ENCODE assay signal across 22 cellular contexts in the genomic region with DNA sequence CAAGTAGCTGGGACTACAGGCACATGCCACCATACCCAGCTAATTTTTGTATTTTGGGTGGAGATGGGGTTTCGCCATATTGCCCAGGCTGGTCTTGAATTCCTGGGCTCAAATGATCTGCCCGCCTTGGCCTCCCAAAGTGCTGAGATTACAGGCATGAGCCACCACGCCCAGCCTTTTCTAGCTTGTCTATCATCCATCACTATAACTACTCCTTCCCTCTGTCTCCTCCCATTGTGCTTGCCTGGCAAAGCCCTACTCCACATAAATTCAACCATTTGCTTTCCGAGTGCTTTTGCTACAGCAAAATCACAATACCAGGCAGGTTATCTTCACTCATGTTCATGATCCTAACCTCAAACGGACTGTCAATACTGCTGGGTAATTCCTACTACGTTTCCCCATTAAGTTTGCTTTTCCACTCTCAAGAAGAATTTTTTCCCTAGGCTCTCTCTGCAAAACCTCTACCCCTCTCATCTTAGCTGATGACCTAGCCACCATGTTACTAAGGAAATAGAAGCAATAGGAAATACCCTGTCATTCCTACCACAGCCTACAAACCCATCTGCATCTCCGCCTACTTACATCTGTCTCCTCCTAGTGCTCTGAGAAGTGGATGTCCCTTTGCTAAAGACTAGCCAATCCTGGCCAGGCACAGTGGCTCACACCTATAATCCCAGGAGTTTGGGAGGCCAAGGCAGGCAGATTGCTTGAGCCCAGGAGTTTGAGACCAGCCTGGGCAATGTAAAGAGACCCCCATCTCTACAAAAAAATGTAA.
DNase-seq lines count a peak whose midpoint lies in the region; ATAC-seq, FAIRE-seq and TF ChIP-seq lines count a peak whose summit lies in the region.
"Had no signal": no experiment of that assay in that cellular context is flagged by ENCODE, and none has a peak within 500 bp of the region (broad histone marks: within the 10 kb centered on the region; RNA-seq: fewer than 3 reads in every experiment).

No MANE protein-coding gene starts in this region.

- H3K9me3 Mint-ChIP-seq in activated CD8-positive, alpha-beta T cell treated with anti-CD3 and anti-CD28 coated beads for 36 hours = no peaks in the 10 kb centered on the region
- no peaks in the 10 kb centered on the region for H3K9me3 Mint-ChIP-seq in activated CD8-positive, alpha-beta T cell treated with anti-CD3 and anti-CD28 coated beads, Interleukin-2, amount 10 ng/mL, durations not matched to agents 7 days and 5 days (ENCODE audit: insufficient read depth)
- no peaks in the 10 kb centered on the region for H3K9me3 Mint-ChIP-seq in WTC11
- H3K9me3 Mint-ChIP-seq in dendritic cell treated with granulocyte-macrophage colony-stimulating factor and Interleukin-4, amounts not matched to agents 40 ng/mL and 50 ng/mL, for 4 days = no peaks in the 10 kb centered on the region
- H3K9me3 Mint-ChIP-seq in naive thymus-derived CD4-positive, alpha-beta T cell = peaks cover 0 to 1% (median 0%) of the 10 kb centered on the region in 11 donors
- H3K9me3 Mint-ChIP-seq: CD4-positive, CD25-positive, alpha-beta regulatory T cell; CD8-positive, alpha-beta memory T cell; H9 had no signal

- no peaks in the 10 kb centered on the region for H3K9me3 ChIP-seq in A549
- no peaks in the 10 kb centered on the region for H3K9me3 ChIP-seq in naive thymus-derived CD4-positive, alpha-beta T cell (ENCODE audit: control insufficient read depth in 2 of 3, low read length in 3 of 3)
- H3K9me3 ChIP-seq: BE2C had no signal

- 81% methylated on average over 7 of the region's 7 CpGs for WGBS in A549 (ENCODE audit: missing lambda C conversion rate)

- no peak for TF ChIP-seq EP300 in A549 (IDR thresholded peaks at IDR 0.05)

- no peak for FAIRE-seq in A549 (lab: Jason Lieb, UNC)
- FAIRE-seq: GM12878, GM19239, H1 had no signal

- H3K27ac Mint-ChIP-seq in activated CD8-positive, alpha-beta T cell treated with anti-CD3 and anti-CD28 coated beads for 36 hours = no peak overlapping the region
- H3K27ac Mint-ChIP-seq in activated CD8-positive, alpha-beta T cell treated with anti-CD3 and anti-CD28 coated beads, Interleukin-2, amount 10 ng/mL, durations not matched to agents 7 days and 5 days = no peak overlapping the region
- H3K27ac Mint-ChIP-seq in WTC11 = peak overlapping the region; percentile 77
- peak overlapping the region; percentile 5 for H3K27ac Mint-ChIP-seq in dendritic cell treated with granulocyte-macrophage colony-stimulating factor and Interleukin-4, amounts not matched to agents 40 ng/mL and 50 ng/mL, for 4 days
- H3K27ac Mint-ChIP-seq in naive thymus-derived CD4-positive, alpha-beta T cell = peak overlapping the region in 1 of 9 donors; percentile 70
- H3K27ac Mint-ChIP-seq: CD4-positive, CD25-positive, alpha-beta regulatory T cell had no signal

- H3K4me1 ChIP-seq in A549 = no peaks in the 10 kb centered on the region
- no peaks in the 10 kb centered on the region for H3K4me1 ChIP-seq in naive thymus-derived CD4-positive, alpha-beta T cell (ENCODE audit: control insufficient read depth in 2 of 2, insufficient read depth in 2 of 2, low read length in 2 of 2)
- H3K4me1 ChIP-seq: BE2C had no signal

- no peak overlapping the region for H3K4me2 ChIP-seq in A549

- no peak for TF ChIP-seq POLR2A in A549 (IDR thresholded peaks at IDR 0.05; ENCODE audit: low read length)

- intact Hi-C loops in activated CD8-positive, alpha-beta T cell treated with anti-CD3 and anti-CD28 coated beads for 36 hours (cut with micrococcal nuclease) = no loop called here
- intact Hi-C loops in dendritic cell treated with granulocyte-macrophage colony-stimulating factor and Interleukin-4, amounts not matched to agents 40 ng/mL and 50 ng/mL, for 4 days (cut with micrococcal nuclease) = no loop called here
- intact Hi-C loops in naive thymus-derived CD4-positive, alpha-beta T cell (cut with micrococcal nuclease) = no loop called here

- H3K27me3 ChIP-seq in naive thymus-derived CD4-positive, alpha-beta T cell (ENCODE audit: control insufficient read depth in 2 of 2, insufficient read depth in 2 of 2, low read length in 2 of 2) = no peaks in the 10 kb centered on the region
- H3K27me3 ChIP-seq: BE2C had no signal

- H3K27ac ChIP-seq in A549 = no peak overlapping the region
- H3K27ac ChIP-seq in naive thymus-derived CD4-positive, alpha-beta T cell (ENCODE audit: low read depth, low read length) = no peak overlapping the region

- no peak overlapping the region for H3K4me3 Mint-ChIP-seq in activated CD8-positive, alpha-beta T cell treated with anti-CD3 and anti-CD28 coated beads for 36 hours
- no peak overlapping the region for H3K4me3 Mint-ChIP-seq in activated CD8-positive, alpha-beta T cell treated with anti-CD3 and anti-CD28 coated beads, Interleukin-2, amount 10 ng/mL, durations not matched to agents 7 days and 5 days
- no peak overlapping the region for H3K4me3 Mint-ChIP-seq in WTC11
- no peak overlapping the region for H3K4me3 Mint-ChIP-seq in dendritic cell treated with granulocyte-macrophage colony-stimulating factor and Interleukin-4, amounts not matched to agents 40 ng/mL and 50 ng/mL, for 4 days
- no peak overlapping the region for H3K4me3 Mint-ChIP-seq in naive thymus-derived CD4-positive, alpha-beta T cell
- H3K4me3 Mint-ChIP-seq: H9 had no signal

- CTCF ChIA-PET in activated CD8-positive, alpha-beta T cell treated with anti-CD3 and anti-CD28 coated beads for 36 hours (lab: Charles Lee) = interaction anchor here (0.8 to 1.8 kb wide), 4 partner anchors 13 to 24 kb away, joined by 3 to 4 read pairs (median 3); no protein-coding TSS in a partner anchor
- CTCF ChIA-PET in activated CD8-positive, alpha-beta T cell treated with anti-CD3 and anti-CD28 coated beads, Interleukin-2, amount 10 ng/mL, durations not matched to agents 7 days and 5 days (lab: Charles Lee) = interaction anchor here (0.7 to 1.4 kb wide), 2 partner anchors 17 to 742 kb away, joined by 3 to 5 read pairs; no protein-coding TSS in a partner anchor
- CTCF ChIA-PET in A549 (lab: Yijun Ruan, JAX) (interaction anchor here (1.4 to 44.5 kb wide), 3 partner anchors 19 to 99 kb away, joined by 6 to 1052 read pairs (median 121); no protein-coding TSS in a partner anchor), WTC11 (lab: Charles Lee) (interaction anchor here (0.5 to 2.0 kb wide), 3 partner anchors 10 to 21 kb away, joined by 3 to 7 read pairs (median 4); no protein-coding TSS in a partner anchor)
- CTCF ChIA-PET in naive thymus-derived CD4-positive, alpha-beta T cell (lab: Charles Lee) = interaction anchor here (0.7 kb wide), 2 partner anchors 21 to 26 kb away, joined by 3 read pairs; no protein-coding TSS in a partner anchor

- H3K27me3 Mint-ChIP-seq in activated CD8-positive, alpha-beta T cell treated with anti-CD3 and anti-CD28 coated beads for 36 hours = no peaks in the 10 kb centered on the region
- H3K27me3 Mint-ChIP-seq in activated CD8-positive, alpha-beta T cell treated with anti-CD3 and anti-CD28 coated beads, Interleukin-2, amount 10 ng/mL, durations not matched to agents 7 days and 5 days (ENCODE audit: low read depth) = peaks cover 2% of the 10 kb centered on the region
- no peaks in the 10 kb centered on the region for H3K27me3 Mint-ChIP-seq in WTC11 (ENCODE audit: low read depth)
- no peaks in the 10 kb centered on the region for H3K27me3 Mint-ChIP-seq in dendritic cell treated with granulocyte-macrophage colony-stimulating factor and Interleukin-4, amounts not matched to agents 40 ng/mL and 50 ng/mL, for 4 days
- peaks cover 0 to 3% (median 0%) of the 10 kb centered on the region in 5 donors for H3K27me3 Mint-ChIP-seq in naive thymus-derived CD4-positive, alpha-beta T cell
- H3K27me3 Mint-ChIP-seq: CD4-positive, CD25-positive, alpha-beta regulatory T cell had no signal

- no peak overlapping the region for H3K4me3 ChIP-seq in A549
- no peak overlapping the region for H3K4me3 ChIP-seq in naive thymus-derived CD4-positive, alpha-beta T cell (ENCODE audit: low read length)
- H3K4me3 ChIP-seq: GM12878 had no signal

- TF ChIP-seq RAD21 in A549 (conservative IDR thresholded peaks at IDR 0.05 in 1 of 2, IDR thresholded peaks at IDR 0.05 in 1 of 2) = no peak

- peak; percentile 42 for ATAC-seq in activated CD8-positive, alpha-beta T cell treated with anti-CD3 and anti-CD28 coated beads for 36 hours
- no peak for ATAC-seq in activated CD8-positive, alpha-beta T cell treated with anti-CD3 and anti-CD28 coated beads, Interleukin-2, amount 10 ng/mL, durations not matched to agents 7 days and 5 days
- ATAC-seq in A549 = peak; percentile 43 to 55; a peak in 4 of 6 replicates
- no peak for ATAC-seq in WTC11
- ATAC-seq in SK-N-SH treated with all-trans-retinoic acid at 6 μM for 48 hours = no peak
- ATAC-seq in naive thymus-derived CD4-positive, alpha-beta T cell = no peak
- ATAC-seq: GM12878 had no signal

- no peaks in the 10 kb centered on the region for H3K36me3 Mint-ChIP-seq in activated CD8-positive, alpha-beta T cell treated with anti-CD3 and anti-CD28 coated beads for 36 hours (ENCODE audit: low read depth)
- H3K36me3 Mint-ChIP-seq in activated CD8-positive, alpha-beta T cell treated with anti-CD3 and anti-CD28 coated beads, Interleukin-2, amount 10 ng/mL, durations not matched to agents 7 days and 5 days (ENCODE audit: low read depth) = no peaks in the 10 kb centered on the region
- H3K36me3 Mint-ChIP-seq in WTC11 = peaks cover 63% of the 10 kb centered on the region
- H3K36me3 Mint-ChIP-seq in dendritic cell treated with granulocyte-macrophage colony-stimulating factor and Interleukin-4, amounts not matched to agents 40 ng/mL and 50 ng/mL, for 4 days (ENCODE audit: low read depth) = no peaks in the 10 kb centered on the region
- peaks cover 0 to 7% (median 0%) of the 10 kb centered on the region in 5 donors for H3K36me3 Mint-ChIP-seq in naive thymus-derived CD4-positive, alpha-beta T cell
- H3K36me3 Mint-ChIP-seq: CD4-positive, CD25-positive, alpha-beta regulatory T cell had no signal

- DNase-seq in activated CD8-positive, alpha-beta T cell treated with anti-CD3 and anti-CD28 coated beads for 36 hours = no peak
- no peak for DNase-seq in activated CD8-positive, alpha-beta T cell treated with anti-CD3 and anti-CD28 coated beads, Interleukin-2, amount 10 ng/mL, durations not matched to agents 7 days and 5 days
- DNase-seq in A549 (ENCODE audit: low read depth in 1 of 2, low spot score in 1 of 2) (no peak), WTC11 (ENCODE audit: low spot score) (no peak), activated gamma-delta T cell treated with Interleukin-2 at 50 U/mL for 16 hours (no peak)
- no peak for DNase-seq in naive thymus-derived CD4-positive, alpha-beta T cell
- DNase-seq: ACHN; BE2C; C1 segment of cervical spinal cord; CD4-positive, CD25-positive, alpha-beta regulatory T cell; CD8-positive, alpha-beta memory T cell; COR-L47; DMS 273 treated with DMSO at 0.1 percent for 48 hours; DMS53; DND-41; EL; H9 had no signal

- no peaks in the 10 kb centered on the region for H3K36me3 ChIP-seq in naive thymus-derived CD4-positive, alpha-beta T cell (ENCODE audit: control insufficient read depth in 2 of 3, insufficient read depth in 3 of 3, low read length in 3 of 3)
- H3K36me3 ChIP-seq: BE2C had no signal

- TF ChIP-seq CTCF in activated CD8-positive, alpha-beta T cell treated with anti-CD3 and anti-CD28 coated beads for 36 hours (IDR thresholded peaks at IDR 0.05) = no peak
- TF ChIP-seq CTCF in A549 (IDR thresholded peaks at IDR 0.05) = no peak
- no peak for TF ChIP-seq CTCF in WTC11 (IDR thresholded peaks at IDR 0.05)

- peaks cover 3% of the 10 kb centered on the region for H3K4me1 Mint-ChIP-seq in activated CD8-positive, alpha-beta T cell treated with anti-CD3 and anti-CD28 coated beads for 36 hours (ENCODE audit: low read depth)
- H3K4me1 Mint-ChIP-seq in activated CD8-positive, alpha-beta T cell treated with anti-CD3 and anti-CD28 coated beads, Interleukin-2, amount 10 ng/mL, durations not matched to agents 7 days and 5 days (ENCODE audit: low read depth) = no peaks in the 10 kb centered on the region
- 0 out of 2 replicates have a peak, but pooled peaks cover 3% of the 10 kb centered on the region for H3K4me1 Mint-ChIP-seq in WTC11
- peaks cover 23% of the 10 kb centered on the region for H3K4me1 Mint-ChIP-seq in dendritic cell treated with granulocyte-macrophage colony-stimulating factor and Interleukin-4, amounts not matched to agents 40 ng/mL and 50 ng/mL, for 4 days (ENCODE audit: low read depth)
- H3K4me1 Mint-ChIP-seq in naive thymus-derived CD4-positive, alpha-beta T cell = peaks cover 0 to 5% (median 0%) of the 10 kb centered on the region in 7 donors
- H3K4me1 Mint-ChIP-seq: CD4-positive, CD25-positive, alpha-beta regulatory T cell; CD8-positive, alpha-beta memory T cell; H9 had no signal

- POLR2A ChIA-PET in activated CD8-positive, alpha-beta T cell treated with anti-CD3 and anti-CD28 coated beads for 36 hours (lab: Charles Lee) = interaction anchor here (0.5 kb wide), 1 partner anchor 1090 kb away, joined by 3 read pairs; no protein-coding TSS in a partner anchor
- POLR2A ChIA-PET in activated CD8-positive, alpha-beta T cell treated with anti-CD3 and anti-CD28 coated beads, Interleukin-2, amount 10 ng/mL, durations not matched to agents 7 days and 5 days (lab: Charles Lee) = no interaction called here
- POLR2A ChIA-PET in A549 (lab: Yijun Ruan, JAX) (no interaction called here), WTC11 (lab: Charles Lee) (no interaction called here)
- POLR2A ChIA-PET in naive thymus-derived CD4-positive, alpha-beta T cell (lab: Charles Lee) = interaction anchor here (0.9 kb wide), 1 partner anchor 10 kb away, joined by 7 read pairs; no protein-coding TSS in a partner anchor

Comparison
In these comparisons a context has a peak if more than half of its experiments do, and no peak if none do; other contexts are left out.
1. ATAC-seq: peak in activated CD8-positive, alpha-beta T cell treated with anti-CD3 and anti-CD28 coated beads for 36 hours (single experiment) and A549 (2 of 2); none in activated CD8-positive, alpha-beta T cell treated with anti-CD3 and anti-CD28 coated beads, Interleukin-2, amount 10 ng/mL, durations not matched to agents 7 days and 5 days (single experiment), WTC11 (single experiment), SK-N-SH treated with all-trans-retinoic acid at 6 μM for 48 hours (single experiment) and naive thymus-derived CD4-positive, alpha-beta T cell (single experiment).
2. POLR2A ChIA-PET loops: an anchor here in activated CD8-positive, alpha-beta T cell treated with anti-CD3 and anti-CD28 coated beads for 36 hours (0.5 kb wide) and naive thymus-derived CD4-positive, alpha-beta T cell (0.9 kb wide); none called in activated CD8-positive, alpha-beta T cell treated with anti-CD3 and anti-CD28 coated beads, Interleukin-2, amount 10 ng/mL, durations not matched to agents 7 days and 5 days, A549 and WTC11.
3. H3K27ac Mint-ChIP-seq: peak in WTC11 (single experiment) and dendritic cell treated with granulocyte-macrophage colony-stimulating factor and Interleukin-4, amounts not matched to agents 40 ng/mL and 50 ng/mL, for 4 days (single experiment); none in activated CD8-positive, alpha-beta T cell treated with anti-CD3 and anti-CD28 coated beads for 36 hours (single experiment) and activated CD8-positive, alpha-beta T cell treated with anti-CD3 and anti-CD28 coated beads, Interleukin-2, amount 10 ng/mL, durations not matched to agents 7 days and 5 days (single experiment).